Comparison of ENCODE assay signal across 1 cellular context in the genomic region with DNA sequence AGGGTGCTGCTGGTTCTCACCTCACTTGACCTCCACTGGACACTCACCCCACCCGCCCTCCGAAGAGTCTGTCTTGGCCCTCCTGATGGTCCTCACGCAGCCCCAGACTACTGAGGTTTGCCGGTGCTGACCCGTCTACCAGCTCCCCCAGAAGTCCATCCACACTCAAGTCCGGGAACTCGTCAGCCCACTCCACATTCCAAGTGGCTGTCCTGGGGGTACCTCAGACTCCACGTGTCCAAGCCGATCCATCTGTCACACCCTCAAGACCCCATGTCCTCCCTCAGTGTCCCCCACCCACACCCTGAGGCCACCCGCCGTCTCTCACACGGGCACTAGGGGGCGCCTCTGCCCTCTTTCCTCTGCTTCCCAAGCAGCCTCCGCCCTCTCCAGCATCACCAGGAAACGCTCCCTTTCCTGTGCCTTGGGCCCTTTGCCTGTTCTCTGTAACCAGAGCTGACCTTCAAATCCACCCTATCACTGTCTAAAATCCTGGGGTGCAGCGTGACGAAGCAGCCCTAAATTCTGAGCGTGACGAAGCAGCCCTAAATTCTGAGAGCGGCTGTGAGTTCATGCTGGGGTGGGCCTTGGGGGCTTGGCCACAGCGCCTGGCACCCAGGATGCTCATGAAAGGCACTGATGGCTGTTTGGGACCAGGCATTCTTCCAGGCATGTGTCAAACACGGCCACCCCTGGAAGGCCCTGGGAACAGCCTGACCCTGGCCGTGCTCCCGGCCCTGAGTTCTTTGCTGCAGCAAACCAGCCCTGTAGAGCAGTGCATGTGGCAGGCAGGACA.
TF ChIP-seq lines count a peak whose summit lies in the region.

No MANE protein-coding gene starts in this region.

TF ChIP-seq in HEK293, 187 proteins besides CTCF, POLR2A, EP300 and RAD21 (continued from another document and continues in another):
- no peak for TF ChIP-seq PRDM2 (tag by site-specific recombination; IDR thresholded peaks at IDR 0.05; ENCODE audit: borderline replicate concordance)
- TF ChIP-seq, protein P1, sequence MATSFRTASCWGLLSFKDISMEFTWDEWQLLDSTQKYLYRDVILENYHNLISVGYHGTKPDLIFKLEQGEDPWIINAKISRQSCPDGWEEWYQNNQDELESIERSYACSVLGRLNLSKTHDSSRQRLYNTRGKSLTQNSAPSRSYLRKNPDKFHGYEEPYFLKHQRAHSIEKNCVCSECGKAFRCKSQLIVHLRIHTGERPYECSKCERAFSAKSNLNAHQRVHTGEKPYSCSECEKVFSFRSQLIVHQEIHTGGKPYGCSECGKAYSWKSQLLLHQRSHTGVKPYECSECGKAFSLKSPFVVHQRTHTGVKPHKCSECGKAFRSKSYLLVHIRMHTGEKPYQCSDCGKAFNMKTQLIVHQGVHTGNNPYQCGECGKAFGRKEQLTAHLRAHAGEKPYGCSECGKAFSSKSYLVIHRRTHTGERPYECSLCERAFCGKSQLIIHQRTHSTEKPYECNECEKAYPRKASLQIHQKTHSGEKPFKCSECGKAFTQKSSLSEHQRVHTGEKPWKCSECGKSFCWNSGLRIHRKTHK (tag by site-specific recombination; IDR thresholded peaks at IDR 0.05) = no peak
- TF ChIP-seq ZNF626 (tag by site-specific recombination; IDR thresholded peaks at IDR 0.05) = no peak
- no peak for TF ChIP-seq ZNF521 (tag by site-specific recombination; IDR thresholded peaks at IDR 0.05)
- no peak for TF ChIP-seq ZSCAN5A (tag by site-specific recombination; IDR thresholded peaks at IDR 0.05)
- no peak for TF ChIP-seq ZBTB44 (tag by site-specific recombination; IDR thresholded peaks at IDR 0.05)
- no peak for TF ChIP-seq ZNF792 (tag by site-specific recombination; IDR thresholded peaks at IDR 0.05)
- no peak for TF ChIP-seq ZNF138 (tag by site-specific recombination; IDR thresholded peaks at IDR 0.05; ENCODE audit: borderline replicate concordance)
- TF ChIP-seq ZBTB11 (tag by site-specific recombination; conservative IDR thresholded peaks at IDR 0.05; ENCODE audit: low read depth) = no peak
- TF ChIP-seq ZNF600 (tag by site-specific recombination; IDR thresholded peaks at IDR 0.05) = no peak
- no peak for TF ChIP-seq ZNF184 (tag by site-specific recombination; IDR thresholded peaks at IDR 0.05)
- no peak for TF ChIP-seq ELK4 (IDR thresholded peaks at IDR 0.05; ENCODE audit: borderline replicate concordance, low read depth, low read length)
- no peak for TF ChIP-seq ZNF362 (tag by site-specific recombination; IDR thresholded peaks at IDR 0.05)
- no peak for TF ChIP-seq ZNF660 (tag by site-specific recombination; IDR thresholded peaks at IDR 0.05)
- no peak for TF ChIP-seq ZNF645 (tag by site-specific recombination; IDR thresholded peaks at IDR 0.05)
- TF ChIP-seq GLIS1 (tag by site-specific recombination; IDR thresholded peaks at IDR 0.05) = peak; percentile 16; the same call in 1 of the 2 replicates
- no peak for TF ChIP-seq ZNF639 (tag by site-specific recombination; IDR thresholded peaks at IDR 0.05)
- TF ChIP-seq SP2 (tag by site-specific recombination; IDR thresholded peaks at IDR 0.05) = no peak
- no peak for TF ChIP-seq ZEB2 (tag by site-specific recombination; IDR thresholded peaks at IDR 0.05)
- peak; percentile 84 for TF ChIP-seq ZNF2 (tag by site-specific recombination; IDR thresholded peaks at IDR 0.05)
- no peak for TF ChIP-seq SALL2 (tag by site-specific recombination; IDR thresholded peaks at IDR 0.05; ENCODE audit: borderline replicate concordance)
- no peak for TF ChIP-seq GFI1B (tag by site-specific recombination; IDR thresholded peaks at IDR 0.05)
- TF ChIP-seq ZNF548 (tag by site-specific recombination; IDR thresholded peaks at IDR 0.05) = no peak
- TF ChIP-seq ZFHX2 (tag by site-specific recombination; conservative IDR thresholded peaks at IDR 0.05) = peak; percentile 83
- no peak for TF ChIP-seq ZNF785 (tag by site-specific recombination; IDR thresholded peaks at IDR 0.05)
- no peak for TF ChIP-seq OSR2 (tag by site-specific recombination; IDR thresholded peaks at IDR 0.05)
- TF ChIP-seq ZNF155 (tag by site-specific recombination; IDR thresholded peaks at IDR 0.05) = no peak
